8 cellular contexts compared by ENCODE assay signal in genomic region chrX:49172280-49172780, GRCh38. TPM values are rescaled to one million over a fixed set of nuclear protein-coding genes. Genes with fewer than 3 reads are reported as not detected.
DNase-seq lines count a peak whose midpoint lies in the region; ATAC-seq, FAIRE-seq and TF ChIP-seq lines count a peak whose summit lies in the region.

No MANE protein-coding gene starts in this region.

- H3K9me3 ChIP-seq in adipocyte (ENCODE audit: control insufficient read depth, low read length) = no peaks in the 10 kb centered on the region

- no peak for TF ChIP-seq CTCF in Calu3 (IDR thresholded peaks at IDR 0.05; ENCODE audit: unreplicated experiment)

- peak overlapping the region; percentile 88 for H3K4me3 Mint-ChIP-seq in Calu3 (ENCODE audit: low read depth, unreplicated experiment)

- CTCF ChIA-PET in Calu3 (lab: Charles Lee) = no interaction called here

- DNase-seq in Calu3 (peak; percentile 78), adipocyte (ENCODE audit: low read depth) (peak; percentile 64), hypothalamus (lab: John Stamatoyannopoulos, UW) (peak in 28 of 51 donors; percentile 4 to 68 (median 16)), HTR-8/SVneo (ENCODE audit: insufficient read length, low spot score) (no peak)
- peak; percentile 32 for DNase-seq in Jurkat, Clone E6-1 (ENCODE audit: low read depth, low spot score)
- DNase-seq in stimulated activated CD4-positive, alpha-beta T cell treated with anti-CD3 and anti-CD28 coated beads, Interleukin-12 subunit alpha, Interleukin-12 subunit beta, amount 100 ng/mL, for 24 hours (ENCODE audit: low read depth in 2 of 2) = peak; percentile 50 to 66

- H3K27me3 ChIP-seq in adipocyte (replicated peaks; ENCODE audit: control insufficient read depth, insufficient read depth, low read length) = no peaks in the 10 kb centered on the region

- intact Hi-C loops in Calu3 (cut with micrococcal nuclease; ENCODE audit: unreplicated experiment) = no loop called here

- peak overlapping the region; percentile 85 for H3K27ac Mint-ChIP-seq in Calu3 (ENCODE audit: unreplicated experiment)

- peaks cover 34% of the 10 kb centered on the region for H3K4me1 Mint-ChIP-seq in Calu3 (ENCODE audit: low read depth, unreplicated experiment)

- peak overlapping the region; percentile 83 for H3K9ac ChIP-seq in adipocyte (ENCODE audit: low read length)

- BruUV-seq in Calu3 (replicated peaks; lab: Mats Ljungman, UMichigan) = no TSS peak

- H3K9me3 Mint-ChIP-seq in Calu3 (ENCODE audit: low read depth, unreplicated experiment) = no peaks in the 10 kb centered on the region

- H3K27me3 Mint-ChIP-seq in Calu3 (ENCODE audit: unreplicated experiment) = no peaks in the 10 kb centered on the region

- FAIRE-seq in HTR-8/SVneo (lab: Jason Lieb, UNC) = no peak

- no peaks in the 10 kb centered on the region for H3K36me3 ChIP-seq in adipocyte (ENCODE audit: control insufficient read depth, insufficient read depth, low read length, severe bottlenecking)

- H3K36me3 Mint-ChIP-seq in Calu3 (ENCODE audit: insufficient read depth, unreplicated experiment) = peaks cover 63% of the 10 kb centered on the region

- peak overlapping the region; percentile 65 for H3K4me3 ChIP-seq in Jurkat, Clone E6-1 (ENCODE audit: low read length)
- peak overlapping the region; percentile 83 for H3K4me3 ChIP-seq in adipocyte (ENCODE audit: low read length)

- peaks cover 4% of the 10 kb centered on the region for H3K4me1 ChIP-seq in adipocyte (ENCODE audit: control insufficient read depth, insufficient read depth, low read length)

- ATAC-seq in GM21526 (IDR thresholded peaks at IDR 0.05; ENCODE audit: low FRiP score, unreplicated experiment) = peak; percentile 56
- ATAC-seq in SK-N-SH treated with all-trans-retinoic acid at 6 μM for 48 hours = peak; percentile 63

TF ChIP-seq in SK-N-SH treated with all-trans-retinoic acid at 6 μM for 48 hours, 23 proteins besides CTCF, POLR2A, EP300 and RAD21:
- TF ChIP-seq ZNF70 (CRISPR knock-in tag; IDR thresholded peaks at IDR 0.05) (no peak), ESRRG (CRISPR knock-in tag; IDR thresholded peaks at IDR 0.05) (no peak), SNAI2 (CRISPR knock-in tag; IDR thresholded peaks at IDR 0.05) (no peak), TCF4 (CRISPR knock-in tag; IDR thresholded peaks at IDR 0.05; ENCODE audit: borderline replicate concordance) (no peak), GLIS3 (CRISPR knock-in tag; IDR thresholded peaks at IDR 0.05) (no peak), ARNTL (CRISPR knock-in tag; IDR thresholded peaks at IDR 0.05; ENCODE audit: borderline replicate concordance, low read depth) (no peak), OSR1 (CRISPR knock-in tag; IDR thresholded peaks at IDR 0.05) (no peak), ZC3H10 (CRISPR knock-in tag; IDR thresholded peaks at IDR 0.05) (no peak), CSRNP3 (CRISPR knock-in tag; IDR thresholded peaks at IDR 0.05) (no peak), CSDC2 (CRISPR knock-in tag; IDR thresholded peaks at IDR 0.05) (no peak), ISL1 (CRISPR knock-in tag; IDR thresholded peaks at IDR 0.05) (no peak), BACH2 (CRISPR knock-in tag; IDR thresholded peaks at IDR 0.05; ENCODE audit: borderline replicate concordance) (no peak), TSHZ2 (CRISPR knock-in tag; IDR thresholded peaks at IDR 0.05) (no peak), RARB (CRISPR knock-in tag; IDR thresholded peaks at IDR 0.05) (no peak), PPARA (CRISPR knock-in tag; IDR thresholded peaks at IDR 0.05; ENCODE audit: borderline replicate concordance) (no peak)

RNA-seq across cellular contexts. Expression of gene PLP2, which starts 0.6 kb away (rescaled TPM):
- 222 and 273 TPM in 2 replicates for total RNA-seq in Calu3 (2022)
- 83.7 TPM for polyA plus RNA-seq in Jurkat, Clone E6-1 (2012; ENCODE audit: insufficient read depth, insufficient read length)

RNA-seq across cellular contexts. Expression of gene MAGIX, which starts 9.8 kb away (rescaled TPM):
- 13.9 and 16.6 TPM in 2 replicates for total RNA-seq in Calu3 (2022)
- polyA plus RNA-seq in Jurkat, Clone E6-1 (2012; ENCODE audit: insufficient read depth, insufficient read length) = 1.6 TPM

RNA-seq across cellular contexts. Expression of gene PRICKLE3, which starts 13.8 kb away (rescaled TPM):
- 22.3 and 24.3 TPM in 2 replicates for total RNA-seq in Calu3 (2022)
- 8.5 TPM for polyA plus RNA-seq in Jurkat, Clone E6-1 (2012; ENCODE audit: insufficient read depth, insufficient read length)

RNA-seq across cellular contexts. Expression of gene SYP, which starts 27.7 kb away (rescaled TPM):
- 1.9 and 2.7 TPM in 2 replicates for total RNA-seq in Calu3 (2022)
- polyA plus RNA-seq in Jurkat, Clone E6-1 (2012; ENCODE audit: insufficient read depth, insufficient read length) = 2.4 TPM

RNA-seq across cellular contexts. Expression of gene GPKOW, which starts 48.8 kb away (rescaled TPM):
- 32.3 and 35.7 TPM in 2 replicates for total RNA-seq in Calu3 (2022)
- 51.9 TPM for polyA plus RNA-seq in Jurkat, Clone E6-1 (2012; ENCODE audit: insufficient read depth, insufficient read length)
